In genomic region chr7:39592586-39592985, GRCh38 we compare ENCODE assay signal across 1 cellular context.
TF ChIP-seq lines count a peak whose summit lies in the region.

No MANE protein-coding gene starts in this region.

TF ChIP-seq in SK-N-SH, 30 proteins besides CTCF, POLR2A, EP300 and RAD21 (continued from another document):
- TF ChIP-seq REST (IDR thresholded peaks at IDR 0.05; ENCODE audit: low read depth, low read length) (no peak), NFIC (IDR thresholded peaks at IDR 0.05; ENCODE audit: borderline replicate concordance) (peak; percentile 26; the same call in 1 of the 2 replicates), ELF1 (IDR thresholded peaks at IDR 0.05) (no peak), RXRA (IDR thresholded peaks at IDR 0.05; ENCODE audit: borderline replicate concordance, low read depth) (peak; percentile 33; the same call in 1 of the 2 replicates), ZBTB33 (IDR thresholded peaks at IDR 0.05; ENCODE audit: borderline replicate concordance, low read depth) (no peak), MEF2A (IDR thresholded peaks at IDR 0.05; ENCODE audit: borderline replicate concordance, low read depth) (no peak), JUND (IDR thresholded peaks at IDR 0.05) (peak; percentile 80), PBX3 (IDR thresholded peaks at IDR 0.05) (peak; percentile 71), TEAD4 (IDR thresholded peaks at IDR 0.05; ENCODE audit: borderline replicate concordance, insufficient read depth) (no peak)
